ENCODE assay signal across 29 cellular contexts in genomic region chr12:92978607-92979006, GRCh38.
"Had no signal": no experiment of that assay in that cellular context is flagged by ENCODE, and none has a peak within 500 bp of the region (broad histone marks: within the 10 kb centered on the region; RNA-seq: fewer than 3 reads in every experiment).

No MANE protein-coding gene starts in this region.

- H3K4me3 ChIP-seq: ascending aorta, body of pancreas had no signal

- H3K9me3 ChIP-seq: body of pancreas had no signal

- H3K27ac ChIP-seq: ascending aorta, body of pancreas, KMS-11 had no signal

- H3K27me3 Mint-ChIP-seq: activated CD4-positive, alpha-beta T cell treated with anti-CD3 and anti-CD28 coated beads, Interleukin-2, amount 10 ng/mL, durations not matched to agents 7 days and 5 days had no signal

- DNase-seq: activated CD4-positive, alpha-beta memory T cell treated with anti-CD3 and anti-CD28 coated beads for 36 hours; activated CD4-positive, alpha-beta T cell treated with anti-CD3 and anti-CD28 coated beads, Interleukin-2, amount 10 ng/mL, durations not matched to agents 7 days and 5 days; activated CD8-positive, alpha-beta memory T cell treated with anti-CD3 and anti-CD28 coated beads for 24 hours; activated effector memory CD4-positive, alpha-beta T cell treated with anti-CD3 and anti-CD28 coated beads, Interleukin-2, amount 50 U/mL, for 16 hours; activated naive CD4-positive, alpha-beta T cell treated with Interleukin-2 at 50 U/mL for 16 hours; activated naive CD8-positive, alpha-beta T cell treated with anti-CD3 and anti-CD28 coated beads, Interleukin-2, amount 50 U/mL, for 24 hours; activated T-cell treated with anti-CD3 and anti-CD28 coated beads, Interleukin-2, amount 50 U/mL, for 4 hours; amniotic stem cell; body of pancreas; NCI-H1092; NCI-H1417; NCI-H1930; NCI-H2171 treated with DMSO at 0.1 percent for 48 hours; NCI-H345; NCI-H510A; NCI-H526 treated with DMSO at 0.1 percent for 48 hours; NCI-H82; OCI-M1; RPMI8226; T-helper 17 cell; T-helper 9 cell had no signal

- H3K9ac ChIP-seq: KMS-11 had no signal

- H3K9me3 Mint-ChIP-seq: central memory CD8-positive, alpha-beta T cell had no signal

- H3K4me1 Mint-ChIP-seq: central memory CD8-positive, alpha-beta T cell; WTC11 had no signal

- H3K27me3 ChIP-seq: ascending aorta, body of pancreas had no signal

- H3K27ac Mint-ChIP-seq: activated CD4-positive, alpha-beta memory T cell treated with anti-CD3 and anti-CD28 coated beads for 36 hours; activated CD4-positive, alpha-beta T cell treated with anti-CD3 and anti-CD28 coated beads, Interleukin-2, amount 10 ng/mL, durations not matched to agents 7 days and 5 days; activated naive CD4-positive, alpha-beta T cell treated with anti-CD3 and anti-CD28 coated beads, Interleukin-2, amount 50 U/mL, for 72 hours; activated naive CD8-positive, alpha-beta T cell treated with anti-CD3 and anti-CD28 coated beads, Interleukin-2, amount 50 U/mL, for 24 hours; T-helper 17 cell; WTC11 had no signal

- ATAC-seq: activated naive CD4-positive, alpha-beta T cell treated with anti-CD3 and anti-CD28 coated beads, Interleukin-2, amount 50 U/mL, for 72 hours; activated naive CD8-positive, alpha-beta T cell treated with anti-CD3 and anti-CD28 coated beads, Interleukin-2, amount 50 U/mL, for 24 hours; activated T-cell treated with anti-CD3 and anti-CD28 coated beads, Interleukin-2, amount 50 U/mL, for 4 hours; body of pancreas; Panc1; Right ventricle myocardium inferior; SK-N-SH treated with all-trans-retinoic acid at 6 μM for 48 hours; T-helper 17 cell; WTC11 had no signal

- H3K4me2 ChIP-seq: KMS-11 had no signal

- H3K4me3 Mint-ChIP-seq: activated CD4-positive, alpha-beta memory T cell treated with anti-CD3 and anti-CD28 coated beads for 36 hours; activated CD4-positive, alpha-beta T cell treated with anti-CD3 and anti-CD28 coated beads, Interleukin-2, amount 10 ng/mL, durations not matched to agents 7 days and 5 days; activated naive CD8-positive, alpha-beta T cell treated with anti-CD3 and anti-CD28 coated beads, Interleukin-2, amount 50 U/mL, for 24 hours; activated T-cell treated with anti-CD3 and anti-CD28 coated beads, Interleukin-2, amount 50 U/mL, for 4 hours; central memory CD8-positive, alpha-beta T cell; T-helper 17 cell; WTC11 had no signal

- H3K36me3 ChIP-seq: ascending aorta had no signal

- H3K4me1 ChIP-seq: ascending aorta, body of pancreas had no signal
